Comparison of ENCODE assay signal across 21 cellular contexts in the genomic region with DNA sequence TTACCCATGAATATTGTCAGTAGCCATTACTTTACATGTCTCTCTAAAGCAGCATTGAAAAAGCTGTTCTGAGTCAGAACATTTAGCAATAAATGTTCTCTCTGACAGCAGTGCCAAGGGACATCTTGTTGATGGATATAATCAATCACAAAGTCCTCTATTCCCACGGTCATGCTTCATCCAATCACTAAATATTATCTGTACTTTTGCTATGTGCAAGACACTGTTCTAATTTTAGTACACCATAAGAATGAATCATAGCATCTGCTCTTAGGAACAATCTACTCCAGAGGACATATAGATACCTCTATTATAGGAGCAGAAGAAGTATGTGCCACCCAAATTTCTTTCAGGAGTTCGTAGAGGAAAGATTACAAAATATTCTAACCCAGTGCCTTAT.
DNase-seq lines count a peak whose midpoint lies in the region; ATAC-seq, FAIRE-seq and TF ChIP-seq lines count a peak whose summit lies in the region.
"Had no signal": no experiment of that assay in that cellular context is flagged by ENCODE, and none has a peak within 500 bp of the region (broad histone marks: within the 10 kb centered on the region; RNA-seq: fewer than 3 reads in every experiment).

No MANE protein-coding gene starts in this region.

- POLR2A ChIA-PET in IMR-90 (lab: Charles Lee; ENCODE audit: unreplicated experiment) (interaction anchor here (0.6 kb wide), 1 partner anchor 33 kb away, joined by 11 read pairs; no protein-coding TSS in a partner anchor), K562 (lab: Yijun Ruan, JAX) (no interaction called here)

- no peak overlapping the region for H3K4ac ChIP-seq in IMR-90 (ENCODE audit: low read depth, low read length)

- no peak for TF ChIP-seq EP300 in K562 (IDR thresholded peaks at IDR 0.05; ENCODE audit: low read length)

- no peak overlapping the region for H2BK20ac ChIP-seq in IMR-90 (ENCODE audit: low read depth, low read length)

- H2AFZ ChIP-seq in IMR-90 (replicated peaks; ENCODE audit: low read length, poor library complexity) (no peak overlapping the region), K562 (ENCODE audit: low read depth, low read length) (peak overlapping the region; percentile 51; the same call in 1 of the 2 replicates), keratinocyte (ENCODE audit: control insufficient read depth, low read length) (no peak overlapping the region)

- H2AK5ac ChIP-seq in IMR-90 (ENCODE audit: low read depth, low read length), result no peak overlapping the region

- H3K14ac ChIP-seq in IMR-90 (replicated peaks; ENCODE audit: low read depth, low read length), result no peak overlapping the region

- H2BK15ac ChIP-seq in IMR-90 (ENCODE audit: low read depth, low read length), result no peak overlapping the region; the same call in 2 of the 3 replicates

- peaks cover 2 to 4% of the 10 kb centered on the region in 2 experiments; a peak in 2 of 4 replicates for H3K79me1 ChIP-seq in IMR-90 (ENCODE audit: low read depth in 1 of 2, low read length in 2 of 2)

- no peak overlapping the region for H4K8ac ChIP-seq in IMR-90 (ENCODE audit: low read depth in 2 of 2, low read length in 2 of 2)

- no TSS peak for BruUV-seq in IMR-90 (replicated peaks; lab: Mats Ljungman, UMichigan)
- BruUV-seq in K562 (replicated peaks; lab: Mats Ljungman, UMichigan), result no TSS peak

- H4K91ac ChIP-seq in IMR-90 (ENCODE audit: insufficient read depth, low read depth, low read length), result no peak overlapping the region

- no peak overlapping the region for H4K5ac ChIP-seq in IMR-90 (ENCODE audit: low read depth, low read length)

- H3K27me3 ChIP-seq in IMR-90 (ENCODE audit: control insufficient read depth, insufficient read depth, low read length), result no peaks in the 10 kb centered on the region
- no peaks in the 10 kb centered on the region for H3K27me3 ChIP-seq in K562 (ENCODE audit: control insufficient read depth in 2 of 2, insufficient read depth in 2 of 2, low read length in 2 of 2)
- H3K27me3 ChIP-seq in keratinocyte (ENCODE audit: control insufficient read depth, extremely low read depth, insufficient read depth, low read length), result no peaks in the 10 kb centered on the region
- H3K27me3 ChIP-seq: breast epithelium, pancreas, sigmoid colon, testis had no signal

- H4K20me1 ChIP-seq in IMR-90 (ENCODE audit: insufficient read depth, low read length), result no peaks in the 10 kb centered on the region
- H4K20me1 ChIP-seq in K562 (replicated peaks; ENCODE audit: control insufficient read depth, insufficient read depth, low read length), result no peaks in the 10 kb centered on the region
- no peaks in the 10 kb centered on the region for H4K20me1 ChIP-seq in keratinocyte (ENCODE audit: control insufficient read depth, extremely low read depth, insufficient read depth, low read length)

- peaks cover 3% of the 10 kb centered on the region; the same call in 1 of the 2 replicates for H3K9me1 ChIP-seq in IMR-90 (ENCODE audit: insufficient read depth, low read length)
- H3K9me1 ChIP-seq in K562 (ENCODE audit: control insufficient read depth, insufficient read depth, low read length), result no peaks in the 10 kb centered on the region
- H3K9me1 ChIP-seq in keratinocyte (ENCODE audit: control insufficient read depth, extremely low read depth, insufficient read depth, low read length), result no peaks in the 10 kb centered on the region

- TF ChIP-seq POLR2A in IMR-90 (IDR thresholded peaks at IDR 0.05; ENCODE audit: low read depth, low read length) (no peak), K562 (conservative IDR thresholded peaks at IDR 0.05) (no peak)

- dilution Hi-C loops in IMR-90 (cut with HindIII; ENCODE audit: low sequenced_read_pairs, unreplicated experiment) (no loop called here), keratinocyte (cut with MboI; ENCODE audit: extremely low pct_ligation_motif_present, low sequenced_read_pairs) (no loop called here)

- no peak overlapping the region for H3K18ac ChIP-seq in IMR-90 (ENCODE audit: low read depth, low read length)

- peaks cover 25% of the 10 kb centered on the region for H3K4me1 Mint-ChIP-seq in stimulated activated memory B cell treated with anti-CD40 and anti-IgM and Interleukin-4, amounts not matched to agents 10 μg/mL and 1 μg/mL and 100 μg/mL, for 72 hours

- DNase-seq in GM03348 (ENCODE audit: low spot score) (peak; percentile 8), IMR-90 (peak; percentile 55), K562 (ENCODE audit: extremely low read depth in 1 of 4, low spot score in 3 of 4) (no peak), keratinocyte (ENCODE audit: low read depth, low spot score) (no peak), DMS53 (lab: John Stamatoyannopoulos, UW) (no peak), Kasumi-1 (lab: John Stamatoyannopoulos, UW) (no peak)
- DNase-seq in activated CD8-positive, alpha-beta memory T cell treated with anti-CD3 and anti-CD28 coated beads for 24 hours, result no peak
- DNase-seq: activated naive CD4-positive, alpha-beta T cell treated with anti-CD3 and anti-CD28 coated beads for 36 hours; Karpas-422; left ventricle myocardium inferior; NCI-H1436; NCI-H82; pancreas; sigmoid colon; stimulated activated CD4-positive, alpha-beta T cell treated with anti-CD3 and anti-CD28 coated beads, Interleukin-2, amount 100 ng/mL, for 48 hours; testis had no signal

- no peaks in the 10 kb centered on the region for H3K36me3 Mint-ChIP-seq in stimulated activated memory B cell treated with anti-CD40 and anti-IgM and Interleukin-4, amounts not matched to agents 10 μg/mL and 1 μg/mL and 100 μg/mL, for 72 hours

- H3K27ac ChIP-seq in IMR-90 (ENCODE audit: insufficient read depth, low read length) (no peak overlapping the region), K562 (ENCODE audit: extremely low read depth, low read depth, low read length) (no peak overlapping the region), keratinocyte (ENCODE audit: control insufficient read depth, insufficient read depth, low read length) (no peak overlapping the region)
- H3K27ac ChIP-seq: breast epithelium, left ventricle myocardium inferior, pancreas, sigmoid colon, testis had no signal

- ATAC-seq in IMR-90 (ENCODE audit: low read depth) (no peak), K562 (no peak)
- ATAC-seq in stimulated activated memory B cell treated with anti-CD40 and anti-IgM and Interleukin-4, amounts not matched to agents 10 μg/mL and 1 μg/mL and 100 μg/mL, for 72 hours, result no peak
- ATAC-seq: pancreas had no signal

- H3K4me3 ChIP-seq in IMR-90 (ENCODE audit: insufficient read depth, low read depth, low read length), result no peak overlapping the region
- H3K4me3 ChIP-seq in K562, result no peak overlapping the region
- no peak overlapping the region for H3K4me3 ChIP-seq in keratinocyte (ENCODE audit: control insufficient read depth in 2 of 3, extremely low read depth in 1 of 3, insufficient read depth in 2 of 3, low read depth in 1 of 3, low read length in 3 of 3)
- H3K4me3 ChIP-seq: breast epithelium, HAP-1, left ventricle myocardium inferior, pancreas, sigmoid colon, testis had no signal

- no peak overlapping the region for H3K23ac ChIP-seq in IMR-90 (ENCODE audit: low read depth, low read length)

- no peaks in the 10 kb centered on the region for H3K9me3 Mint-ChIP-seq in stimulated activated memory B cell treated with anti-CD40 and anti-IgM and Interleukin-4, amounts not matched to agents 10 μg/mL and 1 μg/mL and 100 μg/mL, for 72 hours
- H3K9me3 Mint-ChIP-seq: activated naive CD4-positive, alpha-beta T cell treated with anti-CD3 and anti-CD28 coated beads for 36 hours had no signal

- FAIRE-seq in K562 (lab: Jason Lieb, UNC) (no peak), keratinocyte (lab: Jason Lieb, UNC) (peak; percentile 20)
- FAIRE-seq: pancreas, RCC 7860 had no signal

- H3K9ac ChIP-seq in IMR-90 (ENCODE audit: low read depth, low read length) (no peak overlapping the region), K562 (ENCODE audit: insufficient read depth in 1 of 2, low read depth in 2 of 2, low read length in 2 of 2) (no peak overlapping the region), keratinocyte (ENCODE audit: control insufficient read depth, extremely low read depth, insufficient read depth, low read length) (no peak overlapping the region)

- H2BK120ac ChIP-seq in IMR-90 (ENCODE audit: low read depth, low read length), result no peak overlapping the region

- H3K56ac ChIP-seq in IMR-90 (ENCODE audit: extremely low read depth, insufficient read depth, low read length), result no peak overlapping the region

- no peak for TF ChIP-seq RAD21 in IMR-90 (IDR thresholded peaks at IDR 0.05; ENCODE audit: low read length)
- TF ChIP-seq RAD21 in K562 (CRISPR knock-in tag; conservative IDR thresholded peaks at IDR 0.05 in 1 of 2, IDR thresholded peaks at IDR 0.05 in 1 of 2), result no peak

- H2BK5ac ChIP-seq in IMR-90 (ENCODE audit: low read depth, low read length, poor library complexity, severe bottlenecking), result peak overlapping the region; percentile 41

- H3K9me3 ChIP-seq in IMR-90 (ENCODE audit: control insufficient read depth, insufficient read depth, low read length) (no peaks in the 10 kb centered on the region), K562 (replicated peaks; ENCODE audit: control insufficient read depth, insufficient read depth, low read depth, low read length) (no peaks in the 10 kb centered on the region), keratinocyte (ENCODE audit: control insufficient read depth, low read depth, low read length) (no peaks in the 10 kb centered on the region)
- H3K9me3 ChIP-seq: breast epithelium, HAP-1, left ventricle myocardium inferior, pancreas, sigmoid colon, testis had no signal

- peak overlapping the region; percentile 74; the same call in 1 of the 2 replicates for H3K4me2 ChIP-seq in IMR-90 (ENCODE audit: low read depth, low read length)
- no peak overlapping the region for H3K4me2 ChIP-seq in K562 (ENCODE audit: insufficient read depth, low read length)
- no peak overlapping the region for H3K4me2 ChIP-seq in keratinocyte (ENCODE audit: control insufficient read depth, extremely low read depth, insufficient read depth, low read depth, low read length)

- no peak overlapping the region for H3K27ac Mint-ChIP-seq in stimulated activated memory B cell treated with anti-CD40 and anti-IgM and Interleukin-4, amounts not matched to agents 10 μg/mL and 1 μg/mL and 100 μg/mL, for 72 hours
- H3K27ac Mint-ChIP-seq: activated CD4-positive, alpha-beta T cell treated with anti-CD3 and anti-CD28 coated beads, Interleukin-2, amount 10 ng/mL, durations not matched to agents 24 days and 14 days; activated naive CD4-positive, alpha-beta T cell treated with anti-CD3 and anti-CD28 coated beads for 36 hours had no signal

- CTCF ChIA-PET in IMR-90 (lab: Yijun Ruan, JAX) (interaction anchor here (0.6 kb wide), 1 partner anchor 118 kb away, joined by 3 read pairs; no protein-coding TSS in a partner anchor), K562 (lab: Yijun Ruan, JAX; ENCODE audit: low intra/inter-chr PET ratio) (no interaction called here)

- H3K4me1 ChIP-seq in IMR-90 (ENCODE audit: control insufficient read depth, insufficient read depth, low read length) (peaks cover 9% of the 10 kb centered on the region; the same call in 1 of the 2 replicates), K562 (replicated peaks in 1 of 2; ENCODE audit: control insufficient read depth in 2 of 2, insufficient read depth in 2 of 2, low read length in 2 of 2) (no peaks in the 10 kb centered on the region; a peak in 1 of 5 replicates), keratinocyte (ENCODE audit: control insufficient read depth, extremely low read depth, insufficient read depth, low read length) (peaks cover 20% of the 10 kb centered on the region)
- H3K4me1 ChIP-seq: breast epithelium, HAP-1, left ventricle myocardium inferior, pancreas, testis had no signal

- in situ Hi-C loops in IMR-90 (cut with MboI; ENCODE audit: low sequenced_read_pairs), result no loop called here
- in situ Hi-C loops in K562 (cut with MboI), result no loop called here

- no peak overlapping the region for H2AK9ac ChIP-seq in IMR-90 (replicated peaks; ENCODE audit: low read depth, low read length, poor library complexity)

- H3K4me3 Mint-ChIP-seq in stimulated activated memory B cell treated with anti-CD40 and anti-IgM and Interleukin-4, amounts not matched to agents 10 μg/mL and 1 μg/mL and 100 μg/mL, for 72 hours, result no peak overlapping the region
- H3K4me3 Mint-ChIP-seq: activated CD4-positive, alpha-beta T cell treated with anti-CD3 and anti-CD28 coated beads, Interleukin-2, amount 10 ng/mL, durations not matched to agents 24 days and 14 days; activated naive CD4-positive, alpha-beta T cell treated with anti-CD3 and anti-CD28 coated beads for 36 hours had no signal

- H3K27me3 Mint-ChIP-seq in stimulated activated memory B cell treated with anti-CD40 and anti-IgM and Interleukin-4, amounts not matched to agents 10 μg/mL and 1 μg/mL and 100 μg/mL, for 72 hours, result no peaks in the 10 kb centered on the region

- H3K36me3 ChIP-seq in IMR-90 (ENCODE audit: control insufficient read depth, insufficient read depth, low read length), result no peaks in the 10 kb centered on the region
- no peaks in the 10 kb centered on the region for H3K36me3 ChIP-seq in K562 (ENCODE audit: control insufficient read depth, insufficient read depth, low read length)
- no peaks in the 10 kb centered on the region for H3K36me3 ChIP-seq in keratinocyte (ENCODE audit: control insufficient read depth in 2 of 2, extremely low read depth in 1 of 2, insufficient read depth in 2 of 2, low read length in 2 of 2)
- H3K36me3 ChIP-seq: breast epithelium, HAP-1, left ventricle myocardium inferior, pancreas, sigmoid colon had no signal

- intact Hi-C loops in IMR-90 (cut with micrococcal nuclease) (no loop called here), K562 (cut with micrococcal nuclease) (no loop called here)

- H3K79me2 ChIP-seq in K562 (ENCODE audit: control insufficient read depth, insufficient read depth, low read length) (no peaks in the 10 kb centered on the region), keratinocyte (ENCODE audit: control insufficient read depth, insufficient read depth, low read length) (no peaks in the 10 kb centered on the region)

- no CpG with 5 or more reads among the region's 2 CpGs for WGBS in IMR-90 (ENCODE audit: extremely low coverage in 2 of 2, insufficient read length in 1 of 2), 2 experiments
- WGBS in K562 (ENCODE audit: insufficient coverage, low coverage, missing lambda C conversion rate), result 12% methylated on average over 2 of the region's 2 CpGs

- no peak for TF ChIP-seq CTCF in IMR-90 (conservative IDR thresholded peaks at IDR 0.05; ENCODE audit: low read depth, low read length)
- no peak for TF ChIP-seq CTCF in K562 (IDR thresholded peaks at IDR 0.05 in 2 of 3, conservative IDR thresholded peaks at IDR 0.05 in 1 of 3; ENCODE audit: insufficient read depth in 2 of 3, low read depth in 1 of 3, low read length in 3 of 3)
- TF ChIP-seq CTCF in keratinocyte (optimal IDR thresholded peaks at IDR 0.05 in 1 of 3, IDR thresholded peaks at IDR 0.05 in 1 of 3, conservative IDR thresholded peaks at IDR 0.05 in 1 of 3; ENCODE audit: extremely low read depth in 1 of 3, insufficient read depth in 2 of 3, low read length in 3 of 3), result no peak

Comparison
In these comparisons a context has a peak if more than half of its experiments do, and no peak if none do; other contexts are left out.
1. DNase-seq: peak in GM03348 (single experiment) and IMR-90 (single experiment); none in K562 (0 of 4), keratinocyte (single experiment), DMS53 (single experiment), activated CD8-positive, alpha-beta memory T cell treated with anti-CD3 and anti-CD28 coated beads for 24 hours (single experiment) and Kasumi-1 (0 of 2).